16 cellular contexts compared by ENCODE assay signal in the genomic region with DNA sequence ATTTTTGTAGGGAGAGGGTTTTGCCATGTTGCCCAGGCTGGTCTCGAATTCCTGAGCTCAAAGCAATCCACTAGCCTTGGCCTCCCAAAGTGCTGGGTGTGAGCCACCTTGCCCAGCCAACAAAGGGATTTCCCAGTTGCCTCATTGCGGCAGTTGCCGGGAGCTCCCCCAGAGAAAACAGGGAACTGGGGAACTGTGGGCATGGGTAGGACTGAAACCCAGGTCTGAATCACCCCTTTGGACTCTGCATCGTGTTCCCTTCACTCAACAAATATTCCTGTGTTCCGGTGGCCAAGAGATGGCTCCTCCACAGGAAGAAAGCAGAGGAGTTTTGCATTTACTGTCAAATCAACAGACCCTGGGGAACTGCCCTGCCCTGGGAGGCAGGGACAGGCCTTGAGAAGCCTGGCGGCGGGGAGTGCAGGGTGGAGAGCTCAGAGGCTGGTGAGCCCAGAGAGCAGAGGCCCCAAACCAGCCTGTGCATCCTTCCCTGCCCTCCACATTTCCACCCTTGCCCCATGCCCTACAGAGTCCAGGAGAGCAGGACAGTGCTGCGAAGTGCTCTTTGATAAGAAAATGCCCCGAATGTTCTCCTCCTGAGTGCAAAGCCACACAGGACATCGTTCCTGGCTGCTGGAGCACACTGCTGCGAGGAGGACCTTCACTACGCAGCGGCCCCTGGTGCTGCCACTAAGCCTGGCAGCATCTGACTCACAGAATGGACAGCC. TPM values are rescaled to one million over a fixed set of nuclear protein-coding genes. Genes with fewer than 3 reads are reported as not detected.
DNase-seq lines count a peak whose midpoint lies in the region; TF ChIP-seq lines count a peak whose summit lies in the region.
"Had no signal": no experiment of that assay in that cellular context is flagged by ENCODE, and none has a peak within 500 bp of the region (broad histone marks: within the 10 kb centered on the region; RNA-seq: fewer than 3 reads in every experiment).

No MANE protein-coding gene starts in this region.

- in situ Hi-C loops in mammary epithelial cell (cut with MboI; ENCODE audit: low sequenced_read_pairs in 2 of 2) (no loop called here), astrocyte of the spinal cord (cut with HindIII; ENCODE audit: low sequenced_read_pairs) (no loop called here)

- no peaks in the 10 kb centered on the region for H3K4me1 Mint-ChIP-seq in mesothelial cell of epicardium

- peaks cover 22% of the 10 kb centered on the region for H3K9me3 Mint-ChIP-seq in mesothelial cell of epicardium

- H3K36me3 Mint-ChIP-seq in mesothelial cell of epicardium = no peaks in the 10 kb centered on the region

- 69% methylated on average over 13 of the region's 13 CpGs for WGBS in mammary epithelial cell (ENCODE audit: low coverage, missing lambda C conversion rate)

- intact Hi-C loops in mammary epithelial cell (cut with micrococcal nuclease) = no loop called here
- intact Hi-C loops in breast epithelium (cut with DNase I; ENCODE audit: low total_unique reads) = no loop called here

- no TSS peak for BruUV-seq in mammary epithelial cell (replicated peaks; lab: Mats Ljungman, UMichigan)

- H3K27me3 Mint-ChIP-seq in mesothelial cell of epicardium (ENCODE audit: low read depth) = peaks cover 44% of the 10 kb centered on the region

- H4K20me1 ChIP-seq in mammary epithelial cell (ENCODE audit: insufficient read depth, low read length) = no peaks in the 10 kb centered on the region

- DNase-seq in mammary epithelial cell = peak; percentile 14
- DNase-seq in breast epithelium (ENCODE audit: low spot score in 2 of 2) = no peak
- no peak for DNase-seq in astrocyte of the spinal cord (ENCODE audit: low read depth, low spot score)
- peak; percentile 65 for DNase-seq in myocyte (ENCODE audit: low read depth)
- peak; percentile 20 for DNase-seq in ureter (ENCODE audit: low spot score)
- no peak for DNase-seq in stimulated activated CD4-positive, alpha-beta T cell treated with anti-CD3 and anti-CD28 coated beads, Interleukin-2, amount 100 ng/mL, for 48 hours
- no peak for DNase-seq in mesothelial cell of epicardium (ENCODE audit: low spot score in 2 of 2, unreplicated experiment in 2 of 2)
- DNase-seq in stimulated activated CD4-positive, alpha-beta T cell treated with anti-CD3 and anti-CD28 coated beads, Interleukin-4, amount 100 ng/mL, for 24 hours = no peak
- DNase-seq: activated CD4-positive, alpha-beta T cell treated with anti-CD3 and anti-CD28 coated beads, Interleukin-2, amount 10 ng/mL, durations not matched to agents 7 days and 5 days; NCI-H510A treated with DMSO at 0.1 percent for 48 hours; nephron progenitor cell; small intestine; T-helper 17 cell had no signal

- H3K27ac Mint-ChIP-seq in mesothelial cell of epicardium = no peak overlapping the region
- H3K27ac Mint-ChIP-seq: activated CD4-positive, alpha-beta T cell treated with anti-CD3 and anti-CD28 coated beads, Interleukin-2, amount 10 ng/mL, durations not matched to agents 7 days and 5 days; nephron progenitor cell; T-helper 17 cell had no signal

- CTCF ChIA-PET in mammary epithelial cell (lab: Charles Lee; ENCODE audit: low non-redundant PET) = no interaction called here

- H3K4me2 ChIP-seq in mammary epithelial cell (ENCODE audit: insufficient read depth, low read depth, low read length) = no peak overlapping the region

- H3K4me1 ChIP-seq in mammary epithelial cell (ENCODE audit: insufficient read depth, low read length) = no peaks in the 10 kb centered on the region
- H3K4me1 ChIP-seq in breast epithelium = no peaks in the 10 kb centered on the region

- no peaks in the 10 kb centered on the region for H3K36me3 ChIP-seq in mammary epithelial cell (ENCODE audit: insufficient read depth, low read length)
- H3K36me3 ChIP-seq in breast epithelium = no peaks in the 10 kb centered on the region

- no peaks in the 10 kb centered on the region for H3K79me2 ChIP-seq in mammary epithelial cell (ENCODE audit: insufficient read depth, low read length)

- no peaks in the 10 kb centered on the region for H3K9me3 ChIP-seq in mammary epithelial cell (replicated peaks; ENCODE audit: insufficient read depth, low read length)
- H3K9me3 ChIP-seq in breast epithelium = no peaks in the 10 kb centered on the region

- H2AFZ ChIP-seq in mammary epithelial cell (ENCODE audit: low read depth, low read length) = no peak overlapping the region

- H3K4me3 ChIP-seq in mammary epithelial cell (replicated peaks in 1 of 3; ENCODE audit: insufficient read depth in 1 of 3, low read depth in 2 of 3, low read length in 3 of 3) (no peak overlapping the region), breast epithelium (no peak overlapping the region), astrocyte of the spinal cord (ENCODE audit: low read depth, low read length) (no peak overlapping the region)

- dilution Hi-C loops in mammary epithelial cell (cut with HindIII; ENCODE audit: low sequenced_read_pairs) = loop anchor here (5.0 kb wide), 1 partner anchor 52 kb away; no protein-coding TSS in a partner anchor

- H3K4me3 Mint-ChIP-seq in mesothelial cell of epicardium = no peak overlapping the region
- H3K4me3 Mint-ChIP-seq: activated CD4-positive, alpha-beta T cell treated with anti-CD3 and anti-CD28 coated beads, Interleukin-2, amount 10 ng/mL, durations not matched to agents 7 days and 5 days; IgD-negative memory B cell; nephron progenitor cell; T-helper 17 cell had no signal

- H3K27me3 ChIP-seq in mammary epithelial cell (ENCODE audit: insufficient read depth, low read length) (peaks cover 4% of the 10 kb centered on the region), breast epithelium (no peaks in the 10 kb centered on the region)

- TF ChIP-seq POLR2A in breast epithelium (IDR thresholded peaks at IDR 0.05) = no peak

- no peak overlapping the region for H3K9ac ChIP-seq in mammary epithelial cell (ENCODE audit: insufficient read depth, low read length)

- H3K27ac ChIP-seq in mammary epithelial cell (ENCODE audit: insufficient read depth, low read depth, low read length) (no peak overlapping the region), breast epithelium (no peak overlapping the region)
- H3K27ac ChIP-seq: RWPE1 had no signal

- no peak for TF ChIP-seq CTCF in mammary epithelial cell (conservative IDR thresholded peaks at IDR 0.05 in 1 of 2, IDR thresholded peaks at IDR 0.05 in 1 of 2; ENCODE audit: extremely low read depth in 1 of 2, insufficient read depth in 1 of 2, low read depth in 1 of 2, low read length in 2 of 2)
- TF ChIP-seq CTCF in breast epithelium (IDR thresholded peaks at IDR 0.05) = no peak
- peak; percentile 27 for TF ChIP-seq CTCF in astrocyte of the spinal cord (IDR thresholded peaks at IDR 0.05; ENCODE audit: low read depth, low read length)
- no peak for TF ChIP-seq CTCF in mesothelial cell of epicardium (IDR thresholded peaks at IDR 0.05; ENCODE audit: unreplicated experiment)

RNA-seq across cellular contexts. Expression of a gene that starts 24.9 kb away (rescaled TPM):
- total RNA-seq in mammary epithelial cell = not detected
- polyA plus RNA-seq in mammary epithelial cell = not detected
- not detected for polyA minus RNA-seq in mammary epithelial cell
- 1 to 10 TPM in 1 of 3 donors, under 1 TPM in 1, not detected in 1; 0.32 to 2.3 TPM for total RNA-seq in breast epithelium
- total RNA-seq in myocyte = 0.16 TPM in 1 of 2 replicates, not detected in the other
- 1.7 TPM for polyA plus RNA-seq in myocyte (2012)
- 0.78 TPM for total RNA-seq in ureter
- 0.04 to 0.55 TPM (median 0.25 TPM) in 3 replicates for total RNA-seq in mesothelial cell of epicardium
- total RNA-seq: bronchial epithelial cell had no signal

RNA-seq across cellular contexts. Expression of a gene that starts 34.1 kb away (rescaled TPM):
- total RNA-seq in mammary epithelial cell (10 to 100 TPM; 24.7 to 52.5 TPM), breast epithelium (10 to 100 TPM; 24.0 to 51.8 (median 43.2) TPM), myocyte (56.3 and 71.7 TPM in 2 replicates), ureter (43.5 TPM), mesothelial cell of epicardium (47.0 to 47.9 TPM (median 47.6 TPM) in 3 replicates)
- 30.9 TPM for polyA plus RNA-seq in mammary epithelial cell
- 74.0 TPM for polyA minus RNA-seq in mammary epithelial cell
- polyA plus RNA-seq in myocyte (2012) = 31.8 TPM

Comparison
In these comparisons a context has a peak if more than half of its experiments do, and no peak if none do; other contexts are left out.
1. DNase-seq: peak in mammary epithelial cell (single experiment), myocyte (single experiment) and ureter (single experiment); none in breast epithelium (0 of 2), astrocyte of the spinal cord (single experiment), stimulated activated CD4-positive, alpha-beta T cell treated with anti-CD3 and anti-CD28 coated beads, Interleukin-2, amount 100 ng/mL, for 48 hours (0 of 2), mesothelial cell of epicardium (0 of 2) and stimulated activated CD4-positive, alpha-beta T cell treated with anti-CD3 and anti-CD28 coated beads, Interleukin-4, amount 100 ng/mL, for 24 hours (single experiment).